Comparison of ENCODE assay signal across 9 cellular contexts in genomic region chr4:37827802-37828321, GRCh38. TPM values are rescaled to one million over a fixed set of nuclear protein-coding genes. Genes with fewer than 3 reads are reported as not detected.
DNase-seq lines count a peak whose midpoint lies in the region; ATAC-seq and TF ChIP-seq lines count a peak whose summit lies in the region.
"Had no signal": no experiment of that assay in that cellular context is flagged by ENCODE, and none has a peak within 500 bp of the region (broad histone marks: within the 10 kb centered on the region; RNA-seq: fewer than 3 reads in every experiment).

No MANE protein-coding gene starts in this region.

- POLR2A ChIA-PET in naive thymus-derived CD8-positive, alpha-beta T cell (lab: Charles Lee), result interaction anchor here (2.1 kb wide), 2 partner anchors 9 to 14 kb away, joined by 6 to 8 read pairs; no protein-coding TSS in a partner anchor

- TF ChIP-seq CTCF in C4-2B (conservative IDR thresholded peaks at IDR 0.05), result no peak
- TF ChIP-seq CTCF in coronary artery (IDR thresholded peaks at IDR 0.05), result no peak

- H3K9me3 Mint-ChIP-seq in naive thymus-derived CD8-positive, alpha-beta T cell, result no peaks in the 10 kb centered on the region

- peaks cover 25 to 54% (median 50%) of the 10 kb centered on the region in 4 donors for H3K4me1 Mint-ChIP-seq in naive thymus-derived CD8-positive, alpha-beta T cell

- H3K4me3 Mint-ChIP-seq in naive thymus-derived CD8-positive, alpha-beta T cell, result peak overlapping the region; percentile 92 to 100 (median 98)

- DNase-seq in M059J (ENCODE audit: low read depth) (peak; percentile 9), coronary artery (ENCODE audit: low spot score) (no peak), putamen (ENCODE audit: low spot score) (no peak)
- no peak for DNase-seq in naive thymus-derived CD8-positive, alpha-beta T cell
- DNase-seq in NK-92 treated with Interleukin-12 subunit alpha and Interleukin-12 subunit beta, amount 100 ng/mL, for 24 hours (lab: John Stamatoyannopoulos, UW), result no peak
- DNase-seq in stimulated activated CD8-positive, alpha-beta memory T cell treated with anti-CD3 and anti-CD28 coated beads, Interleukin-4, amount 100 ng/mL, for 48 hours, result no peak
- DNase-seq: activated gamma-delta T cell had no signal

- H3K4me3 ChIP-seq in coronary artery, result peak overlapping the region; percentile 81

- H3K27ac ChIP-seq in C4-2B (peak overlapping the region; percentile 88), coronary artery (peak overlapping the region; percentile 82 to 86)

- H3K36me3 Mint-ChIP-seq in naive thymus-derived CD8-positive, alpha-beta T cell, result peaks cover 15 to 34% (median 26%) of the 10 kb centered on the region in 3 donors

- peak overlapping the region in 9 of 10 donors; percentile 73 to 99 (median 98) for H3K27ac Mint-ChIP-seq in naive thymus-derived CD8-positive, alpha-beta T cell

- no peak for ATAC-seq in naive thymus-derived CD8-positive, alpha-beta T cell
- no peak for ATAC-seq in GM19463 (IDR thresholded peaks at IDR 0.05; ENCODE audit: unreplicated experiment)

- H3K27me3 Mint-ChIP-seq in naive thymus-derived CD8-positive, alpha-beta T cell, result no peaks in the 10 kb centered on the region

RNA-seq across cellular contexts. Expression of gene PGM2, which starts 1.4 kb away (rescaled TPM):
- 36.9 and 51.9 TPM in 2 replicates for total RNA-seq in M059J (2014; rRNA removed; shearing (Covaris generic))
- 10 to 100 TPM; 18.3 to 18.9 TPM for total RNA-seq in naive thymus-derived CD8-positive, alpha-beta T cell
- 10 to 100 TPM; 17.3 to 22.0 (median 17.9) TPM for polyA plus RNA-seq in naive thymus-derived CD8-positive, alpha-beta T cell
